ENCODE assay signal across 20 cellular contexts in genomic region chr20:45888681-45889080, GRCh38. TPM values are rescaled to one million over a fixed set of nuclear protein-coding genes. Genes with fewer than 3 reads are reported as not detected.
A peak's percentile ranks its signal among the peaks of the same experiment; 100 is the strongest.
DNase-seq lines count a peak whose midpoint lies in the region; ATAC-seq and TF ChIP-seq lines count a peak whose summit lies in the region.
"Had no signal": no experiment of that assay in that cellular context is flagged by ENCODE, and none has a peak within 500 bp of the region (broad histone marks: within the 10 kb centered on the region; RNA-seq: fewer than 3 reads in every experiment).

No MANE protein-coding gene starts in this region.

- H3K9me2 ChIP-seq in OCI-LY1 (ENCODE audit: low read depth, low read length): no peaks in the 10 kb centered on the region

- H3K27ac ChIP-seq in OCI-LY1 (ENCODE audit: low read depth, low read length, poor library complexity, severe bottlenecking) (peak overlapping the region; percentile 7), mesenchymal stem cell (ENCODE audit: low read length, poor library complexity, severe bottlenecking) (no peak overlapping the region)
- H3K27ac ChIP-seq: SJSA1 had no signal

- CTCF ChIA-PET in activated naive CD4-positive, alpha-beta T cell treated with anti-CD3 and anti-CD28 coated beads for 36 hours (lab: Charles Lee): interaction anchor here (0.5 to 2.1 kb wide), 2 partner anchors 89 to 1670 kb away, joined by 3 to 8 read pairs; no protein-coding TSS in a partner anchor

- H2AFZ ChIP-seq in OCI-LY1 (ENCODE audit: low read length): no peak overlapping the region
- no peak overlapping the region for H2AFZ ChIP-seq in mesenchymal stem cell (ENCODE audit: low read depth, low read length)

- H3K79me1 ChIP-seq in mesenchymal stem cell (replicated peaks; ENCODE audit: low read length, poor library complexity, severe bottlenecking): peaks cover 40% of the 10 kb centered on the region

- H2BK15ac ChIP-seq in mesenchymal stem cell (ENCODE audit: low read depth, poor library complexity, severe bottlenecking): no peak overlapping the region

- H3K18ac ChIP-seq in mesenchymal stem cell (ENCODE audit: low read depth in 1 of 2, low read length in 2 of 2): no peak overlapping the region

- H3K9me3 ChIP-seq in OCI-LY1 (ENCODE audit: low read length): no peaks in the 10 kb centered on the region
- no peaks in the 10 kb centered on the region for H3K9me3 ChIP-seq in mesenchymal stem cell (ENCODE audit: control insufficient read depth, low read length)
- H3K9me3 ChIP-seq: MG63, SJSA1 had no signal

- no peak overlapping the region for H2BK5ac ChIP-seq in mesenchymal stem cell (ENCODE audit: low read depth, low read length, poor library complexity, severe bottlenecking)

- H3K14ac ChIP-seq in mesenchymal stem cell (ENCODE audit: low read length in 2 of 2): no peak overlapping the region

- H2BK120ac ChIP-seq in mesenchymal stem cell (ENCODE audit: low read depth, low read length): no peak overlapping the region

- no peaks in the 10 kb centered on the region; the same call in 1 of the 2 replicates for H3F3A ChIP-seq in OCI-LY1 (ENCODE audit: insufficient read depth, low read length)

- no peak overlapping the region for H3K4ac ChIP-seq in mesenchymal stem cell (ENCODE audit: low read depth in 1 of 2, low read length in 2 of 2)

- no peaks in the 10 kb centered on the region for H4K20me1 ChIP-seq in OCI-LY1 (ENCODE audit: insufficient read depth, low read length)

- H3K4me2 ChIP-seq in OCI-LY1 (ENCODE audit: low read length): no peak overlapping the region
- no peak overlapping the region for H3K4me2 ChIP-seq in mesenchymal stem cell (ENCODE audit: low read length, poor library complexity, severe bottlenecking)

- no peaks in the 10 kb centered on the region for H3K79me2 ChIP-seq in OCI-LY1 (ENCODE audit: insufficient read depth, low read length)

- no peaks in the 10 kb centered on the region for H3K9me3 Mint-ChIP-seq in activated naive CD4-positive, alpha-beta T cell treated with anti-CD3 and anti-CD28 coated beads, Interleukin-2, amount 50 U/mL, for 24 hours
- H3K9me3 Mint-ChIP-seq in activated naive CD4-positive, alpha-beta T cell treated with anti-CD3 and anti-CD28 coated beads for 36 hours: no peaks in the 10 kb centered on the region
- no peaks in the 10 kb centered on the region for H3K9me3 Mint-ChIP-seq in stimulated activated memory B cell treated with anti-CD40 and anti-IgM and Interleukin-4, amounts not matched to agents 10 μg/mL and 1 μg/mL and 100 μg/mL, for 72 hours

- no peak overlapping the region for H2AK5ac ChIP-seq in mesenchymal stem cell (ENCODE audit: low read length, severe bottlenecking)

- no peak for ATAC-seq in stimulated activated memory B cell treated with anti-CD40 and anti-IgM and Interleukin-4, amounts not matched to agents 10 μg/mL and 1 μg/mL and 100 μg/mL, for 72 hours
- ATAC-seq: Panc1 had no signal

- H4K8ac ChIP-seq in mesenchymal stem cell (ENCODE audit: low read length): no peak overlapping the region

- no peak overlapping the region for H2BK12ac ChIP-seq in mesenchymal stem cell (ENCODE audit: low read length in 2 of 2)

- 98% methylated on average over 3 of the region's 3 CpGs for WGBS in mesenchymal stem cell

- H4K91ac ChIP-seq in mesenchymal stem cell (ENCODE audit: low read length): no peak overlapping the region

- H3K4me3 ChIP-seq in OCI-LY1 (ENCODE audit: low read depth, low read length, poor library complexity, severe bottlenecking) (no peak overlapping the region), mesenchymal stem cell (ENCODE audit: insufficient read depth in 1 of 2, low read depth in 1 of 2, low read length in 2 of 2) (no peak overlapping the region)
- H3K4me3 ChIP-seq: MG63, SJSA1 had no signal

- H3K9ac ChIP-seq in OCI-LY1 (ENCODE audit: low read length) (no peak overlapping the region), mesenchymal stem cell (ENCODE audit: low read length) (peak overlapping the region; percentile 91)

- H3K23ac ChIP-seq in mesenchymal stem cell (ENCODE audit: low read length in 2 of 2): no peak overlapping the region

- H3K4me1 Mint-ChIP-seq in activated naive CD4-positive, alpha-beta T cell treated with anti-CD3 and anti-CD28 coated beads, Interleukin-2, amount 50 U/mL, for 24 hours: peaks cover 54% of the 10 kb centered on the region
- peaks cover 44% of the 10 kb centered on the region for H3K4me1 Mint-ChIP-seq in activated naive CD4-positive, alpha-beta T cell treated with anti-CD3 and anti-CD28 coated beads for 36 hours (ENCODE audit: low read depth)
- H3K4me1 Mint-ChIP-seq in stimulated activated memory B cell treated with anti-CD40 and anti-IgM and Interleukin-4, amounts not matched to agents 10 μg/mL and 1 μg/mL and 100 μg/mL, for 72 hours: peaks cover 66% of the 10 kb centered on the region

- peak overlapping the region; percentile 23 for H3K27ac Mint-ChIP-seq in activated naive CD4-positive, alpha-beta T cell treated with anti-CD3 and anti-CD28 coated beads, Interleukin-2, amount 50 U/mL, for 24 hours
- H3K27ac Mint-ChIP-seq in activated naive CD4-positive, alpha-beta T cell treated with anti-CD3 and anti-CD28 coated beads for 36 hours: no peak overlapping the region
- H3K27ac Mint-ChIP-seq in stimulated activated memory B cell treated with anti-CD40 and anti-IgM and Interleukin-4, amounts not matched to agents 10 μg/mL and 1 μg/mL and 100 μg/mL, for 72 hours: peak overlapping the region; percentile 88

- H3K36me3 ChIP-seq in OCI-LY1 (ENCODE audit: insufficient read depth, low read length): peaks cover 31% of the 10 kb centered on the region
- H3K36me3 ChIP-seq in mesenchymal stem cell (ENCODE audit: control insufficient read depth in 1 of 2, insufficient read depth in 2 of 2, low read depth in 1 of 2, low read length in 2 of 2): peaks cover 33 to 49% of the 10 kb centered on the region in 2 experiments

- intact Hi-C loops in activated naive CD4-positive, alpha-beta T cell treated with anti-CD3 and anti-CD28 coated beads for 36 hours (cut with micrococcal nuclease): no loop called here

- no peak for DNase-seq in activated naive CD4-positive, alpha-beta T cell treated with anti-CD3 and anti-CD28 coated beads for 36 hours
- DNase-seq in mesenchymal stem cell (no peak), activated gamma-delta T cell (lab: John Stamatoyannopoulos, UW) (no peak), NCI-H2196 treated with DMSO at 0.1 percent for 48 hours (lab: John Stamatoyannopoulos, UW; ENCODE audit: unreplicated experiment) (no peak), SHP77 (lab: John Stamatoyannopoulos, UW) (no peak)
- DNase-seq: 8988T; DMS79; MG63; NCI-H1436; NCI-H1930; NCI-H226; NCI-H510A treated with DMSO at 0.1 percent for 48 hours; NCI-H748 treated with DMSO at 0.1 percent for 48 hours; NK-92 treated with Interleukin-12 subunit alpha and Interleukin-12 subunit beta, amount 100 ng/mL, for 24 hours had no signal

- H3K27me3 ChIP-seq in OCI-LY1 (ENCODE audit: insufficient read depth, low read length) (no peaks in the 10 kb centered on the region), mesenchymal stem cell (ENCODE audit: control insufficient read depth in 1 of 2, insufficient read depth in 1 of 2, low read length in 2 of 2) (no peaks in the 10 kb centered on the region)
- H3K27me3 ChIP-seq: MG63, SJSA1 had no signal

- no peak for TF ChIP-seq CTCF in OCI-LY1 (IDR thresholded peaks at IDR 0.05; ENCODE audit: low read length)

- no peak overlapping the region for H3K4me3 Mint-ChIP-seq in activated naive CD4-positive, alpha-beta T cell treated with anti-CD3 and anti-CD28 coated beads, Interleukin-2, amount 50 U/mL, for 24 hours
- no peak overlapping the region for H3K4me3 Mint-ChIP-seq in activated naive CD4-positive, alpha-beta T cell treated with anti-CD3 and anti-CD28 coated beads for 36 hours
- H3K4me3 Mint-ChIP-seq in stimulated activated memory B cell treated with anti-CD40 and anti-IgM and Interleukin-4, amounts not matched to agents 10 μg/mL and 1 μg/mL and 100 μg/mL, for 72 hours: no peak overlapping the region
- H3K4me3 Mint-ChIP-seq: CD14-positive monocyte had no signal

- peaks cover 30% of the 10 kb centered on the region for H3K4me1 ChIP-seq in OCI-LY1 (ENCODE audit: insufficient read depth, low read length, severe bottlenecking)
- H3K4me1 ChIP-seq in mesenchymal stem cell (ENCODE audit: control insufficient read depth, insufficient read depth, low read depth, low read length): peaks cover 39% of the 10 kb centered on the region

- H3K27me3 Mint-ChIP-seq in activated naive CD4-positive, alpha-beta T cell treated with anti-CD3 and anti-CD28 coated beads, Interleukin-2, amount 50 U/mL, for 24 hours: no peaks in the 10 kb centered on the region
- H3K27me3 Mint-ChIP-seq in activated naive CD4-positive, alpha-beta T cell treated with anti-CD3 and anti-CD28 coated beads for 36 hours (ENCODE audit: low read depth): no peaks in the 10 kb centered on the region
- H3K27me3 Mint-ChIP-seq in stimulated activated memory B cell treated with anti-CD40 and anti-IgM and Interleukin-4, amounts not matched to agents 10 μg/mL and 1 μg/mL and 100 μg/mL, for 72 hours: no peaks in the 10 kb centered on the region

- peaks cover 6% of the 10 kb centered on the region for H3K36me3 Mint-ChIP-seq in activated naive CD4-positive, alpha-beta T cell treated with anti-CD3 and anti-CD28 coated beads, Interleukin-2, amount 50 U/mL, for 24 hours
- peaks cover 5% of the 10 kb centered on the region for H3K36me3 Mint-ChIP-seq in activated naive CD4-positive, alpha-beta T cell treated with anti-CD3 and anti-CD28 coated beads for 36 hours (ENCODE audit: low read depth)
- H3K36me3 Mint-ChIP-seq in stimulated activated memory B cell treated with anti-CD40 and anti-IgM and Interleukin-4, amounts not matched to agents 10 μg/mL and 1 μg/mL and 100 μg/mL, for 72 hours: peaks cover 13% of the 10 kb centered on the region

RNA-seq across cellular contexts. Expression of gene SPATA25, which starts 1.3 kb away (rescaled TPM):
- total RNA-seq in activated naive CD4-positive, alpha-beta T cell treated with anti-CD3 and anti-CD28 coated beads for 36 hours: under 1 TPM; 0.38 to 0.52 TPM
- 0.39 TPM for polyA plus RNA-seq in mesenchymal stem cell (2013, experiment 1 of 2)
- polyA plus RNA-seq in mesenchymal stem cell (2013, experiment 2 of 2): 0.38 TPM
- polyA plus RNA-seq: CD14-positive monocyte had no signal

RNA-seq across cellular contexts. Expression of gene NEURL2, which starts 2.3 kb away (rescaled TPM):
- total RNA-seq in activated naive CD4-positive, alpha-beta T cell treated with anti-CD3 and anti-CD28 coated beads for 36 hours: 1 to 10 TPM in 1 of 2 experiments, under 1 TPM in 1; 0.99 to 1.4 TPM
- 4.3 TPM for polyA plus RNA-seq in mesenchymal stem cell (2013, experiment 1 of 2)
- 3.6 TPM for polyA plus RNA-seq in mesenchymal stem cell (2013, experiment 2 of 2)

RNA-seq across cellular contexts. Expression of gene CTSA, which starts 2.5 kb away (rescaled TPM):
- total RNA-seq in activated naive CD4-positive, alpha-beta T cell treated with anti-CD3 and anti-CD28 coated beads for 36 hours: 10 to 100 TPM; 28.7 to 31.5 TPM
- 373 TPM for polyA plus RNA-seq in mesenchymal stem cell (2013, experiment 1 of 2)
- 366 TPM for polyA plus RNA-seq in mesenchymal stem cell (2013, experiment 2 of 2)

RNA-seq across cellular contexts. Expression of gene ZSWIM1, which starts 7.7 kb away (rescaled TPM):
- 1 to 10 TPM; 8.2 to 8.4 TPM for total RNA-seq in activated naive CD4-positive, alpha-beta T cell treated with anti-CD3 and anti-CD28 coated beads for 36 hours
- 8.7 TPM for polyA plus RNA-seq in mesenchymal stem cell (2013, experiment 1 of 2)
- polyA plus RNA-seq in mesenchymal stem cell (2013, experiment 2 of 2): 9.0 TPM

RNA-seq across cellular contexts. Expression of gene PLTP, which starts 23.3 kb away (rescaled TPM):
- total RNA-seq in activated naive CD4-positive, alpha-beta T cell treated with anti-CD3 and anti-CD28 coated beads for 36 hours: 1 to 10 TPM; 4.3 to 4.8 TPM
- polyA plus RNA-seq in mesenchymal stem cell (2013, experiment 1 of 2): 175 TPM
- polyA plus RNA-seq in mesenchymal stem cell (2013, experiment 2 of 2): 164 TPM
